ENCODE assay signal across 3 cellular contexts in genomic region chr7:105822806-105823205, GRCh38.
TF ChIP-seq lines count a peak whose summit lies in the region.

No MANE protein-coding gene starts in this region.

TF ChIP-seq in SK-N-SH treated with all-trans-retinoic acid at 6 μM for 48 hours, 23 proteins besides CTCF, POLR2A, EP300 and RAD21:
- TF ChIP-seq CSRNP3 (CRISPR knock-in tag; IDR thresholded peaks at IDR 0.05) (no peak), PATZ1 (CRISPR knock-in tag; IDR thresholded peaks at IDR 0.05; ENCODE audit: borderline replicate concordance) (0 out of 2 replicates have a peak, but pooled peaks have one; percentile 14), ISL1 (CRISPR knock-in tag; IDR thresholded peaks at IDR 0.05) (peak; percentile 91)

TF ChIP-seq in SK-N-SH, 30 proteins besides CTCF, POLR2A, EP300 and RAD21:
- TF ChIP-seq JUND (IDR thresholded peaks at IDR 0.05), result no peak
TF ChIP-seq in SK-N-SH: peak in this region for 0.

TF ChIP-seq in HepG2, 621 proteins besides CTCF, POLR2A, EP300 and RAD21:
- no peak for TF ChIP-seq HNRNPH1 (optimal IDR thresholded peaks at IDR 0.05; ENCODE audit: low read depth, low read length)
- TF ChIP-seq ZMAT3 (CRISPR knock-in tag; conservative IDR thresholded peaks at IDR 0.05), result no peak
- no peak for TF ChIP-seq HCFC1 (IDR thresholded peaks at IDR 0.05; ENCODE audit: low read depth, low read length)
- no peak for TF ChIP-seq THRA (CRISPR knock-in tag; IDR thresholded peaks at IDR 0.05; ENCODE audit: borderline replicate concordance)
- no peak for TF ChIP-seq SALL2 (CRISPR knock-in tag; IDR thresholded peaks at IDR 0.05)
- no peak for TF ChIP-seq ZNF782 (CRISPR knock-in tag; IDR thresholded peaks at IDR 0.05; ENCODE audit: borderline replicate concordance)
- no peak for TF ChIP-seq ZNF740 (CRISPR knock-in tag; IDR thresholded peaks at IDR 0.05)
- TF ChIP-seq STAT5B (CRISPR knock-in tag; IDR thresholded peaks at IDR 0.05), result no peak
- TF ChIP-seq POGZ (CRISPR knock-in tag; IDR thresholded peaks at IDR 0.05), result no peak
